ENCODE assay signal across 15 cellular contexts in the genomic region with DNA sequence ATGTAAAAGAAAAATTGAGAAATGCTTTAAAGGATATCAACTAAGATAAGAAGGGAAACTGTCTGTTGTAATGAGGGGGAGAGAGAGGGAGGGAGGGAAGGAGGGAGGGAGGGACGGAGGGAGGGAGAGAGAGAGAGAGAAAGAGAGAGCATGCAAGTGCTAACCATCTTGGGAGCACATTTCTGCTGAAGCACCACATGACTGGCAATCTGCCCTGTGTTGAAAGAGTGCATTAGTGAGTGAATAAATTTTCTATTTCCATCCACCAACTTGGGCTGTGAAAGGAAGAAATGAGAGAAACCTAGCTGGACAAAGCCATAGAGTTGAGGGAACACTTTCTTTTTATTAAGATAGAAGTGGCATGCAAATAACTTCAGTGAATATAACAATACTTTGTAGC.
DNase-seq lines count a peak whose midpoint lies in the region; TF ChIP-seq lines count a peak whose summit lies in the region.
"Had no signal": no experiment of that assay in that cellular context is flagged by ENCODE, and none has a peak within 500 bp of the region (broad histone marks: within the 10 kb centered on the region; RNA-seq: fewer than 3 reads in every experiment).

No MANE protein-coding gene starts in this region.

- no peak for TF ChIP-seq POLR2A in uterus (IDR thresholded peaks at IDR 0.05)

- H3K27ac Mint-ChIP-seq in activated T-cell treated with anti-CD3 and anti-CD28 coated beads, Interleukin-2, amount 50 U/mL, for 24 hours, result no peak overlapping the region
- H3K27ac Mint-ChIP-seq: CD8-positive, alpha-beta memory T cell had no signal

- no TSS peak for BruUV-seq in A673 (replicated peaks; lab: Mats Ljungman, UMichigan)

- H3K36me3 Mint-ChIP-seq in activated T-cell treated with anti-CD3 and anti-CD28 coated beads, Interleukin-2, amount 50 U/mL, for 24 hours (ENCODE audit: low read depth), result no peaks in the 10 kb centered on the region
- H3K36me3 Mint-ChIP-seq: CD8-positive, alpha-beta memory T cell had no signal

- H3K4me3 Mint-ChIP-seq in activated T-cell treated with anti-CD3 and anti-CD28 coated beads, Interleukin-2, amount 50 U/mL, for 24 hours, result no peak overlapping the region
- H3K4me3 Mint-ChIP-seq: CD8-positive, alpha-beta memory T cell had no signal

- no peak overlapping the region for H3K27ac ChIP-seq in A673 (ENCODE audit: low read depth, low read length, poor library complexity, severe bottlenecking)
- H3K27ac ChIP-seq in uterus, result no peak overlapping the region
- H3K27ac ChIP-seq: BLaER1 had no signal

- H3K36me3 ChIP-seq in A673 (ENCODE audit: insufficient read depth, low read length, poor library complexity, severe bottlenecking) (no peaks in the 10 kb centered on the region), uterus (no peaks in the 10 kb centered on the region)
- H3K36me3 ChIP-seq: BLaER1, HAP-1 had no signal

- TF ChIP-seq CTCF in A673 (conservative IDR thresholded peaks at IDR 0.05; ENCODE audit: low read depth, low read length) (no peak), uterus (IDR thresholded peaks at IDR 0.05) (no peak)

- H3K27me3 ChIP-seq in A673 (replicated peaks; ENCODE audit: insufficient read depth, low read depth, low read length, poor library complexity), result no peaks in the 10 kb centered on the region
- H3K27me3 ChIP-seq in uterus, result no peaks in the 10 kb centered on the region
- H3K27me3 ChIP-seq: BLaER1 had no signal

- no peaks in the 10 kb centered on the region for H3K4me1 Mint-ChIP-seq in activated T-cell treated with anti-CD3 and anti-CD28 coated beads, Interleukin-2, amount 50 U/mL, for 24 hours (ENCODE audit: low read depth)
- H3K4me1 Mint-ChIP-seq: CD8-positive, alpha-beta memory T cell had no signal

- no peaks in the 10 kb centered on the region for H3K4me1 ChIP-seq in A673 (ENCODE audit: insufficient read depth, low read length, poor library complexity, severe bottlenecking)
- H3K4me1 ChIP-seq in uterus, result no peaks in the 10 kb centered on the region
- H3K4me1 ChIP-seq: BLaER1, HAP-1 had no signal

- no peaks in the 10 kb centered on the region for H3K27me3 Mint-ChIP-seq in activated T-cell treated with anti-CD3 and anti-CD28 coated beads, Interleukin-2, amount 50 U/mL, for 24 hours
- H3K27me3 Mint-ChIP-seq: CD8-positive, alpha-beta memory T cell had no signal

- intact Hi-C loops in A673 (cut with micrococcal nuclease; ENCODE audit: unreplicated experiment) (no loop called here), uterus (cut with DNase I; ENCODE audit: low total_unique reads) (no loop called here)

- H3K9me3 Mint-ChIP-seq in activated T-cell treated with anti-CD3 and anti-CD28 coated beads, Interleukin-2, amount 50 U/mL, for 24 hours, result no peaks in the 10 kb centered on the region

- DNase-seq in A673 (ENCODE audit: low spot score) (peak; percentile 11), GM03348 (ENCODE audit: low spot score) (peak; percentile 34), amniotic epithelial cell (ENCODE audit: low read depth) (peak; percentile 73), fibroblast of the conjunctiva (ENCODE audit: low read depth) (peak; percentile 8), uterus (no peak), NCI-H69 (lab: John Stamatoyannopoulos, UW) (no peak), Kasumi-1 (lab: John Stamatoyannopoulos, UW) (no peak)
- no peak for DNase-seq in activated T-cell treated with anti-CD3 and anti-CD28 coated beads, Interleukin-2, amount 50 U/mL, for 24 hours
- DNase-seq: CD8-positive, alpha-beta memory T cell; NCI-H1048; NCI-H2107; NCI-H345; Right ventricle myocardium superior had no signal

- H3K4me3 ChIP-seq in A673 (ENCODE audit: low read depth, low read length, poor library complexity, severe bottlenecking), result no peak overlapping the region
- H3K4me3 ChIP-seq in uterus, result no peak overlapping the region
- H3K4me3 ChIP-seq: BLaER1, HAP-1 had no signal

- H3K9me3 ChIP-seq in A673 (ENCODE audit: low read depth, low read length, poor library complexity, severe bottlenecking) (no peaks in the 10 kb centered on the region), uterus (no peaks in the 10 kb centered on the region)
- H3K9me3 ChIP-seq: BLaER1, HAP-1 had no signal

- POLR2A ChIA-PET in A673 (lab: Charles Lee; ENCODE audit: low non-redundant PET), result no interaction called here

- CTCF ChIA-PET in A673 (lab: Charles Lee), result no interaction called here

Comparison
In these comparisons a context has a peak if more than half of its experiments do, and no peak if none do; other contexts are left out.
1. DNase-seq: peak in A673 (single experiment), GM03348 (single experiment), amniotic epithelial cell (single experiment) and fibroblast of the conjunctiva (single experiment); none in uterus (0 of 2), NCI-H69 (single experiment), activated T-cell treated with anti-CD3 and anti-CD28 coated beads, Interleukin-2, amount 50 U/mL, for 24 hours (single experiment) and Kasumi-1 (0 of 2).